1 cellular context compared by ENCODE assay signal in the genomic region with DNA sequence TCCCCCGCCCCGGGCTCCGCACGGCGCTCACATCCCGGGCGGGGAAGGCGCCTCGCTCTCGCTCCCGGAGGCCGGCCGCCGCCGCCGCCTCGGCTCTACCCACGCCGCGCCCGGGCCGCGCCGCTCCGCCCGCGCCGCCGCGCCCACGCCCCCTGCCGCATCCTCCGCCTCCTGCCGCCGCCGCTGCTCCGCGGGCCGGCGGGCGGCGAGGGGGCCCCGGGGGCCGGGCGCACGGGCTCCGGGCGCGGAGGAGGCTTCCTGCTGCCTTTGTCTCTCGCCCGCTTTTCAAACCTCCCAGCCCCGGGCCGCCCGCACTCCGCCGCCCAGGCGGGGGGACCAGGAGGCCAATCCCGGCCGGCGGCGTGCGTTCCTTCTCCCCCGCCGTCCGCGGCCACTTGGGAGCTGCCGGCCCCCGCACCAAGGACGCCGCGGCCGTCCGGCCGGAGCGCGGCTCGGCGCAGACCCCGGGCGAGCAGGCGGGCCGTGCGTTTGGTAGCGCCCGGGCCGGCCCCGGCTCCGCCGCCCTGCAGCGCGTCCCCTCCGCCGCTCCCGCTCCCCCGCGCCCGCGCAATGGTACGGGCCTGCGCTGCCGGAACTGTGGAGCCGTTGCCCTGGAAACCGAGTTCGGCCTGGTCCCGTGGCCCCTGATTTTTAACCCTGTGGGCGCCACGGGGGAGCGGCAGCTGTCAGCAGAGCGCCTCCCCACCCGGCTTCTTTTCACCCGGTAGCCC.
A peak's percentile ranks its signal among the peaks of the same experiment; 100 is the strongest.
TF ChIP-seq lines count a peak whose summit lies in the region.

A gene with protein sequence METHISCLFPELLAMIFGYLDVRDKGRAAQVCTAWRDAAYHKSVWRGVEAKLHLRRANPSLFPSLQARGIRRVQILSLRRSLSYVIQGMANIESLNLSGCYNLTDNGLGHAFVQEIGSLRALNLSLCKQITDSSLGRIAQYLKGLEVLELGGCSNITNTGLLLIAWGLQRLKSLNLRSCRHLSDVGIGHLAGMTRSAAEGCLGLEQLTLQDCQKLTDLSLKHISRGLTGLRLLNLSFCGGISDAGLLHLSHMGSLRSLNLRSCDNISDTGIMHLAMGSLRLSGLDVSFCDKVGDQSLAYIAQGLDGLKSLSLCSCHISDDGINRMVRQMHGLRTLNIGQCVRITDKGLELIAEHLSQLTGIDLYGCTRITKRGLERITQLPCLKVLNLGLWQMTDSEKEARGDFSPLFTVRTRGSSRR (minus strand): TSS at position 287 of the 731 bp plus-strand sequence. CDS start 515 bp downstream, outside the sequence.

TF ChIP-seq in GM12878, 131 proteins besides CTCF, POLR2A, EP300 and RAD21 (continued from another document and continues in another):
- TF ChIP-seq MEF2B (IDR thresholded peaks at IDR 0.05; ENCODE audit: partially characterized antibody, poor library complexity, severe bottlenecking) (no peak), STAT1 (conservative IDR thresholded peaks at IDR 0.05) (peak; percentile 89; the same call in 1 of the 2 replicates), JUND (IDR thresholded peaks at IDR 0.05; ENCODE audit: low read depth, low read length) (peak; percentile 92; the same call in 1 of the 2 replicates), BHLHE40 (IDR thresholded peaks at IDR 0.05; ENCODE audit: borderline replicate concordance in 1 of 2, low read depth in 2 of 2, low read length in 1 of 2) (peak; percentile 72 to 95), KDM1A (IDR thresholded peaks at IDR 0.05; ENCODE audit: borderline replicate concordance) (no peak), GATAD2B (conservative IDR thresholded peaks at IDR 0.05; ENCODE audit: low read depth) (peak; percentile 68), FOXM1 (IDR thresholded peaks at IDR 0.05; ENCODE audit: low read depth, low read length) (no peak), RAD51 (IDR thresholded peaks at IDR 0.05) (peak; percentile 75), IKZF1 (conservative IDR thresholded peaks at IDR 0.05) (peak; percentile 82), EGR1 (IDR thresholded peaks at IDR 0.05; ENCODE audit: borderline replicate concordance in 1 of 2, low read depth in 2 of 2, low read length in 2 of 2) (peak in 1 of 2 experiments; percentile 52; a peak in 1 of 3 replicates), MYC (IDR thresholded peaks at IDR 0.05; ENCODE audit: insufficient read depth, insufficient read length, insufficient replicate concordance, low read length, severe bottlenecking) (no peak), IRF4 (IDR thresholded peaks at IDR 0.05; ENCODE audit: low read depth, low read length) (no peak), ATF7 (IDR thresholded peaks at IDR 0.05; ENCODE audit: low read depth) (peak; percentile 42; the same call in 1 of the 2 replicates), ZSCAN29 (IDR thresholded peaks at IDR 0.05) (0 out of 2 replicates have a peak, but pooled peaks have one; percentile 33), TCF12 (IDR thresholded peaks at IDR 0.05; ENCODE audit: low read depth, low read length) (peak; percentile 62; the same call in 1 of the 2 replicates), NR2C1 (IDR thresholded peaks at IDR 0.05) (peak; percentile 48), SRF (IDR thresholded peaks at IDR 0.05; ENCODE audit: low read depth in 2 of 2, low read length in 2 of 2) (no peak), FOXK2 (IDR thresholded peaks at IDR 0.05) (peak; percentile 86), TCF3 (IDR thresholded peaks at IDR 0.05; ENCODE audit: borderline replicate concordance, insufficient read depth, low read depth, low read length) (0 out of 2 replicates have a peak, but pooled peaks have one; percentile 13), KLF5 (IDR thresholded peaks at IDR 0.05; ENCODE audit: partially characterized antibody) (peak; percentile 98), NR2F1 (conservative IDR thresholded peaks at IDR 0.05) (peak; percentile 61), DPF2 (IDR thresholded peaks at IDR 0.05) (peak; percentile 83), BMI1 (IDR thresholded peaks at IDR 0.05; ENCODE audit: borderline replicate concordance) (peak; percentile 67), BACH1 (IDR thresholded peaks at IDR 0.05; ENCODE audit: borderline replicate concordance) (peak; percentile 86), SMARCA5 (IDR thresholded peaks at IDR 0.05) (peak; percentile 43; the same call in 1 of the 2 replicates), ZNF217 (IDR thresholded peaks at IDR 0.05) (peak; percentile 77), MXI1 (IDR thresholded peaks at IDR 0.05; ENCODE audit: low read depth, low read length) (peak; percentile 73), TAF1 (IDR thresholded peaks at IDR 0.05; ENCODE audit: borderline replicate concordance, low read depth, low read length) (0 out of 2 replicates have a peak, but pooled peaks have one; percentile 22), SIN3A (IDR thresholded peaks at IDR 0.05; ENCODE audit: low read depth, low read length) (0 out of 2 replicates have a peak, but pooled peaks have one; percentile 58), MEF2A (IDR thresholded peaks at IDR 0.05; ENCODE audit: insufficient read depth, low read depth, low read length) (no peak), HDAC6 (IDR thresholded peaks at IDR 0.05; ENCODE audit: unreplicated experiment) (no peak)
- TF ChIP-seq, protein P1, sequence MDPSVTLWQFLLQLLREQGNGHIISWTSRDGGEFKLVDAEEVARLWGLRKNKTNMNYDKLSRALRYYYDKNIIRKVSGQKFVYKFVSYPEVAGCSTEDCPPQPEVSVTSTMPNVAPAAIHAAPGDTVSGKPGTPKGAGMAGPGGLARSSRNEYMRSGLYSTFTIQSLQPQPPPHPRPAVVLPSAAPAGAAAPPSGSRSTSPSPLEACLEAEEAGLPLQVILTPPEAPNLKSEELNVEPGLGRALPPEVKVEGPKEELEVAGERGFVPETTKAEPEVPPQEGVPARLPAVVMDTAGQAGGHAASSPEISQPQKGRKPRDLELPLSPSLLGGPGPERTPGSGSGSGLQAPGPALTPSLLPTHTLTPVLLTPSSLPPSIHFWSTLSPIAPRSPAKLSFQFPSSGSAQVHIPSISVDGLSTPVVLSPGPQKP (IDR thresholded peaks at IDR 0.05; ENCODE audit: low read depth, low read length): no peak
- TF ChIP-seq, protein P2, sequence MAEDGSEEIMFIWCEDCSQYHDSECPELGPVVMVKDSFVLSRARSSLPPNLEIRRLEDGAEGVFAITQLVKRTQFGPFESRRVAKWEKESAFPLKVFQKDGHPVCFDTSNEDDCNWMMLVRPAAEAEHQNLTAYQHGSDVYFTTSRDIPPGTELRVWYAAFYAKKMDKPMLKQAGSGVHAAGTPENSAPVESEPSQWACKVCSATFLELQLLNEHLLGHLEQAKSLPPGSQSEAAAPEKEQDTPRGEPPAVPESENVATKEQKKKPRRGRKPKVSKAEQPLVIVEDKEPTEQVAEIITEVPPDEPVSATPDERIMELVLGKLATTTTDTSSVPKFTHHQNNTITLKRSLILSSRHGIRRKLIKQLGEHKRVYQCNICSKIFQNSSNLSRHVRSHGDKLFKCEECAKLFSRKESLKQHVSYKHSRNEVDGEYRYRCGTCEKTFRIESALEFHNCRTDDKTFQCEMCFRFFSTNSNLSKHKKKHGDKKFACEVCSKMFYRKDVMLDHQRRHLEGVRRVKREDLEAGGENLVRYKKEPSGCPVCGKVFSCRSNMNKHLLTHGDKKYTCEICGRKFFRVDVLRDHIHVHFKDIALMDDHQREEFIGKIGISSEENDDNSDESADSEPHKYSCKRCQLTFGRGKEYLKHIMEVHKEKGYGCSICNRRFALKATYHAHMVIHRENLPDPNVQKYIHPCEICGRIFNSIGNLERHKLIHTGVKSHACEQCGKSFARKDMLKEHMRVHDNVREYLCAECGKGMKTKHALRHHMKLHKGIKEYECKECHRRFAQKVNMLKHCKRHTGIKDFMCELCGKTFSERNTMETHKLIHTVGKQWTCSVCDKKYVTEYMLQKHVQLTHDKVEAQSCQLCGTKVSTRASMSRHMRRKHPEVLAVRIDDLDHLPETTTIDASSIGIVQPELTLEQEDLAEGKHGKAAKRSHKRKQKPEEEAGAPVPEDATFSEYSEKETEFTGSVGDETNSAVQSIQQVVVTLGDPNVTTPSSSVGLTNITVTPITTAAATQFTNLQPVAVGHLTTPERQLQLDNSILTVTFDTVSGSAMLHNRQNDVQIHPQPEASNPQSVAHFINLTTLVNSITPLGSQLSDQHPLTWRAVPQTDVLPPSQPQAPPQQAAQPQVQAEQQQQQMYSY (CRISPR knock-in tag; IDR thresholded peaks at IDR 0.05): no peak
- TF ChIP-seq, protein P3, sequence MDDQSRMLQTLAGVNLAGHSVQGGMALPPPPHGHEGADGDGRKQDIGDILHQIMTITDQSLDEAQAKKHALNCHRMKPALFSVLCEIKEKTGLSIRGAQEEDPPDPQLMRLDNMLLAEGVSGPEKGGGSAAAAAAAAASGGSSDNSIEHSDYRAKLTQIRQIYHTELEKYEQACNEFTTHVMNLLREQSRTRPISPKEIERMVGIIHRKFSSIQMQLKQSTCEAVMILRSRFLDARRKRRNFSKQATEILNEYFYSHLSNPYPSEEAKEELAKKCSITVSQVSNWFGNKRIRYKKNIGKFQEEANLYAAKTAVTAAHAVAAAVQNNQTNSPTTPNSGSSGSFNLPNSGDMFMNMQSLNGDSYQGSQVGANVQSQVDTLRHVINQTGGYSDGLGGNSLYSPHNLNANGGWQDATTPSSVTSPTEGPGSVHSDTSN (IDR thresholded peaks at IDR 0.05; ENCODE audit: insufficient replicate concordance, low read depth, low read length): peak; percentile 54
- TF ChIP-seq, protein P4, sequence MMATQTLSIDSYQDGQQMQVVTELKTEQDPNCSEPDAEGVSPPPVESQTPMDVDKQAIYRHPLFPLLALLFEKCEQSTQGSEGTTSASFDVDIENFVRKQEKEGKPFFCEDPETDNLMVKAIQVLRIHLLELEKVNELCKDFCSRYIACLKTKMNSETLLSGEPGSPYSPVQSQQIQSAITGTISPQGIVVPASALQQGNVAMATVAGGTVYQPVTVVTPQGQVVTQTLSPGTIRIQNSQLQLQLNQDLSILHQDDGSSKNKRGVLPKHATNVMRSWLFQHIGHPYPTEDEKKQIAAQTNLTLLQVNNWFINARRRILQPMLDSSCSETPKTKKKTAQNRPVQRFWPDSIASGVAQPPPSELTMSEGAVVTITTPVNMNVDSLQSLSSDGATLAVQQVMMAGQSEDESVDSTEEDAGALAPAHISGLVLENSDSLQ (IDR thresholded peaks at IDR 0.05): peak; percentile 77
- TF ChIP-seq, protein P5, sequence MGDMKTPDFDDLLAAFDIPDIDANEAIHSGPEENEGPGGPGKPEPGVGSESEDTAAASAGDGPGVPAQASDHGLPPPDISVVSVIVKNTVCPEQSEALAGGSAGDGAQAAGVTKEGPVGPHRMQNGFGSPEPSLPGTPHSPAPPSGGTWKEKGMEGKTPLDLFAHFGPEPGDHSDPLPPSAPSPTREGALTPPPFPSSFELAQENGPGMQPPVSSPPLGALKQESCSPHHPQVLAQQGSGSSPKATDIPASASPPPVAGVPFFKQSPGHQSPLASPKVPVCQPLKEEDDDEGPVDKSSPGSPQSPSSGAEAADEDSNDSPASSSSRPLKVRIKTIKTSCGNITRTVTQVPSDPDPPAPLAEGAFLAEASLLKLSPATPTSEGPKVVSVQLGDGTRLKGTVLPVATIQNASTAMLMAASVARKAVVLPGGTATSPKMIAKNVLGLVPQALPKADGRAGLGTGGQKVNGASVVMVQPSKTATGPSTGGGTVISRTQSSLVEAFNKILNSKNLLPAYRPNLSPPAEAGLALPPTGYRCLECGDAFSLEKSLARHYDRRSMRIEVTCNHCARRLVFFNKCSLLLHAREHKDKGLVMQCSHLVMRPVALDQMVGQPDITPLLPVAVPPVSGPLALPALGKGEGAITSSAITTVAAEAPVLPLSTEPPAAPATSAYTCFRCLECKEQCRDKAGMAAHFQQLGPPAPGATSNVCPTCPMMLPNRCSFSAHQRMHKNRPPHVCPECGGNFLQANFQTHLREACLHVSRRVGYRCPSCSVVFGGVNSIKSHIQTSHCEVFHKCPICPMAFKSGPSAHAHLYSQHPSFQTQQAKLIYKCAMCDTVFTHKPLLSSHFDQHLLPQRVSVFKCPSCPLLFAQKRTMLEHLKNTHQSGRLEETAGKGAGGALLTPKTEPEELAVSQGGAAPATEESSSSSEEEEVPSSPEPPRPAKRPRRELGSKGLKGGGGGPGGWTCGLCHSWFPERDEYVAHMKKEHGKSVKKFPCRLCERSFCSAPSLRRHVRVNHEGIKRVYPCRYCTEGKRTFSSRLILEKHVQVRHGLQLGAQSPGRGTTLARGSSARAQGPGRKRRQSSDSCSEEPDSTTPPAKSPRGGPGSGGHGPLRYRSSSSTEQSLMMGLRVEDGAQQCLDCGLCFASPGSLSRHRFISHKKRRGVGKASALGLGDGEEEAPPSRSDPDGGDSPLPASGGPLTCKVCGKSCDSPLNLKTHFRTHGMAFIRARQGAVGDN (IDR thresholded peaks at IDR 0.05): 0 out of 2 replicates have a peak, but pooled peaks have one; percentile 24
- TF ChIP-seq, protein P6, sequence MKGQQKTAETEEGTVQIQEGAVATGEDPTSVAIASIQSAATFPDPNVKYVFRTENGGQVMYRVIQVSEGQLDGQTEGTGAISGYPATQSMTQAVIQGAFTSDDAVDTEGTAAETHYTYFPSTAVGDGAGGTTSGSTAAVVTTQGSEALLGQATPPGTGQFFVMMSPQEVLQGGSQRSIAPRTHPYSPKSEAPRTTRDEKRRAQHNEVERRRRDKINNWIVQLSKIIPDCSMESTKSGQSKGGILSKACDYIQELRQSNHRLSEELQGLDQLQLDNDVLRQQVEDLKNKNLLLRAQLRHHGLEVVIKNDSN (IDR thresholded peaks at IDR 0.05; ENCODE audit: borderline replicate concordance, extremely low read length, insufficient read depth, low read depth, low read length): peak; percentile 80
- TF ChIP-seq, protein P7, sequence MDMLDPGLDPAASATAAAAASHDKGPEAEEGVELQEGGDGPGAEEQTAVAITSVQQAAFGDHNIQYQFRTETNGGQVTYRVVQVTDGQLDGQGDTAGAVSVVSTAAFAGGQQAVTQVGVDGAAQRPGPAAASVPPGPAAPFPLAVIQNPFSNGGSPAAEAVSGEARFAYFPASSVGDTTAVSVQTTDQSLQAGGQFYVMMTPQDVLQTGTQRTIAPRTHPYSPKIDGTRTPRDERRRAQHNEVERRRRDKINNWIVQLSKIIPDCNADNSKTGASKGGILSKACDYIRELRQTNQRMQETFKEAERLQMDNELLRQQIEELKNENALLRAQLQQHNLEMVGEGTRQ (IDR thresholded peaks at IDR 0.05; ENCODE audit: borderline replicate concordance, low read depth, low read length): peak; percentile 46
- TF ChIP-seq, protein P8, sequence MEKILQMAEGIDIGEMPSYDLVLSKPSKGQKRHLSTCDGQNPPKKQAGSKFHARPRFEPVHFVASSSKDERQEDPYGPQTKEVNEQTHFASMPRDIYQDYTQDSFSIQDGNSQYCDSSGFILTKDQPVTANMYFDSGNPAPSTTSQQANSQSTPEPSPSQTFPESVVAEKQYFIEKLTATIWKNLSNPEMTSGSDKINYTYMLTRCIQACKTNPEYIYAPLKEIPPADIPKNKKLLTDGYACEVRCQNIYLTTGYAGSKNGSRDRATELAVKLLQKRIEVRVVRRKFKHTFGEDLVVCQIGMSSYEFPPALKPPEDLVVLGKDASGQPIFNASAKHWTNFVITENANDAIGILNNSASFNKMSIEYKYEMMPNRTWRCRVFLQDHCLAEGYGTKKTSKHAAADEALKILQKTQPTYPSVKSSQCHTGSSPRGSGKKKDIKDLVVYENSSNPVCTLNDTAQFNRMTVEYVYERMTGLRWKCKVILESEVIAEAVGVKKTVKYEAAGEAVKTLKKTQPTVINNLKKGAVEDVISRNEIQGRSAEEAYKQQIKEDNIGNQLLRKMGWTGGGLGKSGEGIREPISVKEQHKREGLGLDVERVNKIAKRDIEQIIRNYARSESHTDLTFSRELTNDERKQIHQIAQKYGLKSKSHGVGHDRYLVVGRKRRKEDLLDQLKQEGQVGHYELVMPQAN (conservative IDR thresholded peaks at IDR 0.05): peak; percentile 86
